Comparison of ENCODE assay signal across 8 cellular contexts in genomic region chr7:157397751-157398691, GRCh38.
DNase-seq lines count a peak whose midpoint lies in the region; ATAC-seq, FAIRE-seq and TF ChIP-seq lines count a peak whose summit lies in the region.

No MANE protein-coding gene starts in this region.

- no peaks in the 10 kb centered on the region for H3K9me3 ChIP-seq in hepatocyte (ENCODE audit: low read depth)

- intact Hi-C loops in activated T-helper 2 cell treated with anti-CD3 and anti-CD28 coated beads, Interferon-gamma antibody, Interleukin-2, Interleukin-4, amounts not matched to agents 10 μg/mL and 5 μg/mL and 100 μg/mL, durations not matched to agents 14 hours and 24 hours and 36 hours (cut with micrococcal nuclease), result no loop called here

- no peaks in the 10 kb centered on the region for H3K9me2 ChIP-seq in hepatocyte (replicated peaks; ENCODE audit: insufficient read depth)

- peaks cover 12% of the 10 kb centered on the region for H3K4me1 Mint-ChIP-seq in activated T-helper 17 cell treated with anti-CD3 and anti-CD28 coated beads, Interleukin-2, amount 50 U/mL, for 72 hours
- H3K4me1 Mint-ChIP-seq in stimulated activated naive B cell treated with anti-CD40 and anti-IgM and Interleukin-4, amounts not matched to agents 10 μg/mL and 1 μg/mL and 100 μg/mL, for 72 hours, result peaks cover 12 to 34% of the 10 kb centered on the region in 2 donors
- H3K4me1 Mint-ChIP-seq in activated T-helper 2 cell treated with anti-CD3 and anti-CD28 coated beads, Interferon-gamma antibody, Interleukin-2, Interleukin-4, amounts not matched to agents 10 μg/mL and 5 μg/mL and 100 μg/mL, durations not matched to agents 14 hours and 24 hours and 36 hours (ENCODE audit: low read depth), result peaks cover 7% of the 10 kb centered on the region

- H3K36me3 Mint-ChIP-seq in activated T-helper 17 cell treated with anti-CD3 and anti-CD28 coated beads, Interleukin-2, amount 50 U/mL, for 72 hours (ENCODE audit: low read depth), result peaks cover 77% of the 10 kb centered on the region
- peaks cover 46 to 65% of the 10 kb centered on the region in 2 donors for H3K36me3 Mint-ChIP-seq in stimulated activated naive B cell treated with anti-CD40 and anti-IgM and Interleukin-4, amounts not matched to agents 10 μg/mL and 1 μg/mL and 100 μg/mL, for 72 hours
- H3K36me3 Mint-ChIP-seq in activated T-helper 2 cell treated with anti-CD3 and anti-CD28 coated beads, Interferon-gamma antibody, Interleukin-2, Interleukin-4, amounts not matched to agents 10 μg/mL and 5 μg/mL and 100 μg/mL, durations not matched to agents 14 hours and 24 hours and 36 hours (ENCODE audit: low read depth), result peaks cover 31% of the 10 kb centered on the region

- peak; percentile 52 for TF ChIP-seq CTCF in hepatocyte (IDR thresholded peaks at IDR 0.05; ENCODE audit: poor library complexity)

- peak overlapping the region; percentile 65 for H3K4me2 ChIP-seq in hepatocyte

- no peaks in the 10 kb centered on the region for H3K36me3 ChIP-seq in hepatocyte (replicated peaks; ENCODE audit: insufficient read depth, low read depth)

- peaks cover 3% of the 10 kb centered on the region for H4K20me1 ChIP-seq in hepatocyte (ENCODE audit: insufficient read depth, poor library complexity, severe bottlenecking)

- peak overlapping the region; percentile 79 for H3K27ac ChIP-seq in hepatocyte

- H3K27me3 Mint-ChIP-seq in activated T-helper 17 cell treated with anti-CD3 and anti-CD28 coated beads, Interleukin-2, amount 50 U/mL, for 72 hours, result no peaks in the 10 kb centered on the region
- H3K27me3 Mint-ChIP-seq in stimulated activated naive B cell treated with anti-CD40 and anti-IgM and Interleukin-4, amounts not matched to agents 10 μg/mL and 1 μg/mL and 100 μg/mL, for 72 hours, result no peaks in the 10 kb centered on the region
- no peaks in the 10 kb centered on the region for H3K27me3 Mint-ChIP-seq in activated T-helper 2 cell treated with anti-CD3 and anti-CD28 coated beads, Interferon-gamma antibody, Interleukin-2, Interleukin-4, amounts not matched to agents 10 μg/mL and 5 μg/mL and 100 μg/mL, durations not matched to agents 14 hours and 24 hours and 36 hours (ENCODE audit: low read depth)

- FAIRE-seq in G401.6 (lab: Jason Lieb, UNC), result peak; percentile 65

- H3K79me2 ChIP-seq in hepatocyte, result peaks cover 42% of the 10 kb centered on the region

- peak overlapping the region; percentile 9 for H3K27ac Mint-ChIP-seq in activated T-helper 17 cell treated with anti-CD3 and anti-CD28 coated beads, Interleukin-2, amount 50 U/mL, for 72 hours
- H3K27ac Mint-ChIP-seq in stimulated activated naive B cell treated with anti-CD40 and anti-IgM and Interleukin-4, amounts not matched to agents 10 μg/mL and 1 μg/mL and 100 μg/mL, for 72 hours, result peak overlapping the region; percentile 57
- no peak overlapping the region for H3K27ac Mint-ChIP-seq in activated T-helper 2 cell treated with anti-CD3 and anti-CD28 coated beads, Interferon-gamma antibody, Interleukin-2, Interleukin-4, amounts not matched to agents 10 μg/mL and 5 μg/mL and 100 μg/mL, durations not matched to agents 14 hours and 24 hours and 36 hours

- DNase-seq in A172 (ENCODE audit: low spot score) (peak; percentile 63), NCI-H2107 (lab: John Stamatoyannopoulos, UW) (peak; percentile 10), hepatocyte (ENCODE audit: low spot score) (peak; percentile 66), T-helper 9 cell (no peak)
- no peak for DNase-seq in stimulated activated naive B cell treated with anti-CD40 and anti-IgM and Interleukin-4, amounts not matched to agents 10 μg/mL and 1 μg/mL and 100 μg/mL, for 72 hours
- DNase-seq in activated T-helper 2 cell treated with anti-CD3 and anti-CD28 coated beads, Interferon-gamma antibody, Interleukin-2, Interleukin-4, amounts not matched to agents 10 μg/mL and 5 μg/mL and 100 μg/mL, durations not matched to agents 14 hours and 24 hours and 36 hours (ENCODE audit: low spot score), result no peak

- ATAC-seq in activated T-helper 17 cell treated with anti-CD3 and anti-CD28 coated beads, Interleukin-2, amount 50 U/mL, for 72 hours (replicated peaks), result no peak
- ATAC-seq in stimulated activated naive B cell treated with anti-CD40 and anti-IgM and Interleukin-4, amounts not matched to agents 10 μg/mL and 1 μg/mL and 100 μg/mL, for 72 hours (replicated peaks), result peak; percentile 50 to 58

- peaks cover 17% of the 10 kb centered on the region for H3K4me1 ChIP-seq in hepatocyte (ENCODE audit: insufficient read depth)

- no peak overlapping the region for H2AFZ ChIP-seq in hepatocyte

- WGBS in hepatocyte (ENCODE audit: low lambda C conversion rate, missing lambda C conversion rate), result 31% methylated on average over 23 of the region's 23 CpGs

- no peak overlapping the region for H3K4me3 ChIP-seq in hepatocyte

- no peak overlapping the region for H3K4me3 Mint-ChIP-seq in activated T-helper 17 cell treated with anti-CD3 and anti-CD28 coated beads, Interleukin-2, amount 50 U/mL, for 72 hours
- no peak overlapping the region for H3K4me3 Mint-ChIP-seq in stimulated activated naive B cell treated with anti-CD40 and anti-IgM and Interleukin-4, amounts not matched to agents 10 μg/mL and 1 μg/mL and 100 μg/mL, for 72 hours
- H3K4me3 Mint-ChIP-seq in activated T-helper 2 cell treated with anti-CD3 and anti-CD28 coated beads, Interferon-gamma antibody, Interleukin-2, Interleukin-4, amounts not matched to agents 10 μg/mL and 5 μg/mL and 100 μg/mL, durations not matched to agents 14 hours and 24 hours and 36 hours (ENCODE audit: low read depth), result no peak overlapping the region

- H3K9me3 Mint-ChIP-seq in activated T-helper 17 cell treated with anti-CD3 and anti-CD28 coated beads, Interleukin-2, amount 50 U/mL, for 72 hours, result no peaks in the 10 kb centered on the region
- H3K9me3 Mint-ChIP-seq in stimulated activated naive B cell treated with anti-CD40 and anti-IgM and Interleukin-4, amounts not matched to agents 10 μg/mL and 1 μg/mL and 100 μg/mL, for 72 hours, result no peaks in the 10 kb centered on the region
- H3K9me3 Mint-ChIP-seq in activated T-helper 2 cell treated with anti-CD3 and anti-CD28 coated beads, Interferon-gamma antibody, Interleukin-2, Interleukin-4, amounts not matched to agents 10 μg/mL and 5 μg/mL and 100 μg/mL, durations not matched to agents 14 hours and 24 hours and 36 hours, result no peaks in the 10 kb centered on the region

- H3K27me3 ChIP-seq in hepatocyte, result no peaks in the 10 kb centered on the region

Comparison
In these comparisons a context has a peak if more than half of its experiments do, and no peak if none do; other contexts are left out.
1. DNase-seq: peak in A172 (single experiment), NCI-H2107 (single experiment) and hepatocyte (single experiment); none in stimulated activated naive B cell treated with anti-CD40 and anti-IgM and Interleukin-4, amounts not matched to agents 10 μg/mL and 1 μg/mL and 100 μg/mL, for 72 hours (single experiment), activated T-helper 2 cell treated with anti-CD3 and anti-CD28 coated beads, Interferon-gamma antibody, Interleukin-2, Interleukin-4, amounts not matched to agents 10 μg/mL and 5 μg/mL and 100 μg/mL, durations not matched to agents 14 hours and 24 hours and 36 hours (single experiment) and T-helper 9 cell (single experiment).